Comparison of ENCODE assay signal across 27 cellular contexts in genomic region chr2:3774336-3774735, GRCh38.
"Had no signal": no experiment of that assay in that cellular context is flagged by ENCODE, and none has a peak within 500 bp of the region (broad histone marks: within the 10 kb centered on the region; RNA-seq: fewer than 3 reads in every experiment).

No MANE protein-coding gene starts in this region.

- ATAC-seq: activated CD4-positive, alpha-beta T cell treated with anti-CD3 and anti-CD28 coated beads for 36 hours; activated CD8-positive, alpha-beta memory T cell treated with anti-CD3 and anti-CD28 coated beads, Interleukin-2, amount 10 ng/mL, durations not matched to agents 7 days and 5 days; activated CD8-positive, alpha-beta T cell treated with anti-CD3 and anti-CD28 coated beads for 36 hours; activated naive CD4-positive, alpha-beta T cell treated with anti-CD3 and anti-CD28 coated beads, Interleukin-2, amount 50 U/mL, for 72 hours; activated T-cell treated with anti-CD3 and anti-CD28 coated beads, Interleukin-2, amount 50 U/mL, for 72 hours; effector memory CD8-positive, alpha-beta T cell had no signal

- H3K9me3 ChIP-seq: ascending aorta, breast epithelium, esophagus squamous epithelium had no signal

- H3K36me3 ChIP-seq: ascending aorta, breast epithelium, cardiac muscle cell, esophagus squamous epithelium had no signal

- H3K27ac ChIP-seq: ascending aorta, breast epithelium, cardiac muscle cell, coronary artery, dorsolateral prefrontal cortex, epithelial cell of prostate, esophagus squamous epithelium had no signal

- DNase-seq: activated CD4-positive, alpha-beta T cell treated with anti-CD3 and anti-CD28 coated beads for 36 hours; activated CD4-positive, alpha-beta T cell treated with anti-CD3 and anti-CD28 coated beads, Interleukin-2, amount 50 U/mL, for 1 hour; activated CD4-positive, alpha-beta T cell treated with anti-CD3 and anti-CD28 coated beads, Interleukin-2, amount 50 U/mL, for 48 hours; activated CD4-positive, CD25-positive, alpha-beta regulatory T cell; activated CD4-positive, CD25-positive, alpha-beta regulatory T cell treated with anti-CD3 and anti-CD28 coated beads, Interleukin-2, amount 50 U/mL, for 72 hours; activated CD8-positive, alpha-beta memory T cell treated with anti-CD3 and anti-CD28 coated beads, Interleukin-2, amount 10 ng/mL, durations not matched to agents 7 days and 5 days; activated CD8-positive, alpha-beta memory T cell treated with anti-CD3 and anti-CD28 coated beads, Interleukin-2, amount 50 U/mL, for 4 hours; activated CD8-positive, alpha-beta T cell treated with anti-CD3 and anti-CD28 coated beads for 36 hours; activated gamma-delta T cell; activated naive CD4-positive, alpha-beta T cell; activated naive CD4-positive, alpha-beta T cell treated with anti-CD3 and anti-CD28 coated beads, Interleukin-2, amount 10 ng/mL, durations not matched to agents 7 days and 5 days; activated naive CD8-positive, alpha-beta T cell treated with anti-CD3 and anti-CD28 coated beads, Interleukin-2, amount 10 ng/mL, durations not matched to agents 7 days and 5 days; activated T-cell treated with anti-CD3 and anti-CD28 coated beads for 4 hours; activated T-cell treated with anti-CD3 and anti-CD28 coated beads, Interleukin-2, amount 50 U/mL, for 24 hours; activated T-cell treated with anti-CD3 and anti-CD28 coated beads, Interleukin-2, amount 50 U/mL, for 72 hours; dorsolateral prefrontal cortex; effector CD4-positive, alpha-beta T cell; effector memory CD8-positive, alpha-beta T cell; esophagus squamous epithelium; foreskin melanocyte; T-helper 2 cell had no signal

- H3K4me1 ChIP-seq: ascending aorta, breast epithelium, esophagus squamous epithelium had no signal

- H3K27me3 ChIP-seq: ascending aorta, breast epithelium had no signal

- H3K4me3 ChIP-seq: ascending aorta, breast epithelium, cardiac muscle cell, coronary artery, dorsolateral prefrontal cortex, esophagus squamous epithelium had no signal
